ENCODE assay signal across 25 cellular contexts in the genomic region with DNA sequence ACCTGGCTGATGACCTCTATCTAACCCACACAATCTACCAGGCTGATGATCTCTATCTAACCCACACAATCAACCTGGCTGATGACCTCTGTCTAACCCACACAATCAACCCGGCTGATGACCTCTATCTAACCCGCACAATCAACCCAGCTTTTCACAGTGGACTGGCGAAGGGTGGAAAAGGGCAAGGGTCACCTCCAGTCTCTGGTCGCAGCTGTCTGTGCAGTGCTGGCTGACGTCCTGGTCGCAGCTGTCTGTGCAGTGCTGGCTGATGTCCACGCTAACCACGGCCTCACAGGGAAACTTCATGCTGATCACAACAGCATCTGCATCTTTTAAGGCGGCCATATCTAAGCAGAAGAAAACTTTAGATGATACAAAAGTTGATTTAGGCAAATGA. TPM values are rescaled to one million over a fixed set of nuclear protein-coding genes. Genes with fewer than 3 reads are reported as not detected.
"Had no signal": no experiment of that assay in that cellular context is flagged by ENCODE, and none has a peak within 500 bp of the region (broad histone marks: within the 10 kb centered on the region; RNA-seq: fewer than 3 reads in every experiment).

No MANE protein-coding gene starts in this region.

- ATAC-seq: gastroesophageal sphincter, left colon, lower lobe of right lung, pancreas had no signal

- H3K4me1 ChIP-seq: colonic mucosa, lower lobe of right lung, pancreas, prostate gland had no signal

- H3K9me3 ChIP-seq: colonic mucosa, esophagus squamous epithelium, gastroesophageal sphincter, lower lobe of right lung, pancreas, prostate gland, sigmoid colon, stomach, thyroid gland had no signal

- DNase-seq: colonic mucosa; dermis blood vessel endothelial cell; esophagus squamous epithelium; foreskin fibroblast; immature natural killer cell; left colon; lower lobe of right lung; naive B cell; occipital lobe; sigmoid colon; small intestine; stimulated activated CD4-positive, alpha-beta T cell treated with anti-CD3 and anti-CD28 coated beads, Interleukin-12 subunit alpha, Interleukin-12 subunit beta, amount 100 ng/mL, for 4 hours; stimulated activated naive CD4-positive, alpha-beta T cell; stomach; thyroid gland had no signal

- H3K36me3 ChIP-seq: colonic mucosa, prostate gland had no signal

- FAIRE-seq: keratinocyte, pancreas, small intestine, urothelium cell line had no signal

- H3K4me3 ChIP-seq: colonic mucosa, esophagus squamous epithelium, gastroesophageal sphincter, lower lobe of right lung, pancreas, prostate gland, sigmoid colon, stomach, thyroid gland had no signal

- H3K27ac ChIP-seq: colonic mucosa, esophagus squamous epithelium, gastroesophageal sphincter, lower lobe of right lung, pancreas, prostate gland, sigmoid colon, stomach, thyroid gland had no signal

- H3K27me3 ChIP-seq: colonic mucosa, esophagus squamous epithelium, gastroesophageal sphincter, pancreas, sigmoid colon, stomach, thyroid gland had no signal

RNA-seq across cellular contexts. Expression of gene CCDC27, which starts 12.2 kb away (rescaled TPM):
- total RNA-seq: cerebellum, colonic mucosa, dermis blood vessel endothelial cell, epithelial cell of proximal tubule, esophagus squamous epithelium, gastroesophageal sphincter, left colon, lower lobe of right lung, mesothelial cell of epicardium, mucosa of gallbladder, occipital lobe, renal cortical epithelial cell, sigmoid colon, stomach had no signal
- polyA plus RNA-seq: immature natural killer cell, keratinocyte, pancreas, sigmoid colon, stomach had no signal

RNA-seq across cellular contexts. Expression of gene SMIM1, which starts 32.5 kb away (rescaled TPM):
- total RNA-seq: stomach had no signal
